17 cellular contexts compared by ENCODE assay signal in the genomic region with DNA sequence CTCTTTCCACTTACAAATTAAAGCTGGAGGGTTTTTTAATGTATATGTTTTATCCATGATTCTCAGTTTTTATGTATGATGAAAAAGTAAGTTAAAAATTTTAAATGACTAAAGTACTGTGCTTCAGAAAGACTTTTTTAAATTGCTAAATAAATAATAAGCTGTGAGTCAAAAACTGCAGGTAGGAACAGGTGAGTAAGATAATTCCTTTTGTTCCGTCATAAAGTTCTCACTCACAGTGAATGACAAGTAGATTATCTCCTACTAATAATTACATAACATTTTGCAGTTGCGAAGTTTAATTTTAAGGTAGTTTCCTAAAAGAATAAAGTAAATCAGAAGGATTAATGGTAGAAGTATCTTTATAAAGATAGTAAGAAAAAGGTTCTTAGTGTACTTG.
DNase-seq lines count a peak whose midpoint lies in the region; ATAC-seq and FAIRE-seq lines count a peak whose summit lies in the region.
"Had no signal": no experiment of that assay in that cellular context is flagged by ENCODE, and none has a peak within 500 bp of the region (broad histone marks: within the 10 kb centered on the region; RNA-seq: fewer than 3 reads in every experiment).

No MANE protein-coding gene starts in this region.

- CTCF ChIA-PET in T-cell (lab: Charles Lee) = interaction anchor here in 1 of 2 donors (0.8 to 2.1 kb wide), 6 partner anchors 11 to 119 kb away, joined by 3 to 5 read pairs (median 4); no protein-coding TSS in a partner anchor

- H3K4me1 ChIP-seq in CD4-positive, CD25-positive, alpha-beta regulatory T cell (ENCODE audit: control insufficient read depth, insufficient read depth, low read length, poor library complexity, severe bottlenecking) = peaks cover 97% of the 10 kb centered on the region
- H3K4me1 ChIP-seq: BE2C had no signal

- no peaks in the 10 kb centered on the region for H3K9me3 Mint-ChIP-seq in CD4-positive, CD25-positive, alpha-beta regulatory T cell
- no peaks in the 10 kb centered on the region for H3K9me3 Mint-ChIP-seq in T-cell

- peaks cover 21% of the 10 kb centered on the region for H3K36me3 Mint-ChIP-seq in CD4-positive, CD25-positive, alpha-beta regulatory T cell
- H3K36me3 Mint-ChIP-seq in T-cell = peaks cover 22% of the 10 kb centered on the region

- no peak for ATAC-seq in CD4-positive, CD25-positive, alpha-beta regulatory T cell (ENCODE audit: low read depth in 2 of 2)
- ATAC-seq in T-cell (replicated peaks in 1 of 4) (no peak), esophagus mucosa (peak; percentile 86), GM18858 (IDR thresholded peaks at IDR 0.05; ENCODE audit: unreplicated experiment) (no peak)

- no peak for DNase-seq in CD4-positive, CD25-positive, alpha-beta regulatory T cell
- no peak for DNase-seq in T-cell
- no peak for DNase-seq in mesenteric fat pad (ENCODE audit: low spot score)
- DNase-seq in activated CD4-positive, CD25-positive, alpha-beta regulatory T cell (lab: John Stamatoyannopoulos, UW) = no peak
- DNase-seq: BE2C, DMS 273 treated with DMSO at 0.1 percent for 48 hours, GF-D8, KBM-7, NCI-H1436 treated with DMSO at 0.1 percent for 48 hours, NCI-H2081, NCI-H510A, NCI-H774, PC-9 had no signal

- no peaks in the 10 kb centered on the region for H3K27me3 Mint-ChIP-seq in CD4-positive, CD25-positive, alpha-beta regulatory T cell
- H3K27me3 Mint-ChIP-seq in T-cell = no peaks in the 10 kb centered on the region

- POLR2A ChIA-PET in T-cell (lab: Charles Lee) = interaction anchor here (0.6 to 2.0 kb wide), 4 partner anchors 11 to 58 kb away, joined by 3 to 7 read pairs (median 4); no protein-coding TSS in a partner anchor

- no peaks in the 10 kb centered on the region for H3K27me3 ChIP-seq in CD4-positive, CD25-positive, alpha-beta regulatory T cell (ENCODE audit: control insufficient read depth, insufficient read depth, low read length)

- peak overlapping the region; percentile 27 to 70 (median 41) for H3K4me3 Mint-ChIP-seq in CD4-positive, CD25-positive, alpha-beta regulatory T cell
- peak overlapping the region in 1 of 3 donors; percentile 71 for H3K4me3 Mint-ChIP-seq in T-cell

- H3K27ac ChIP-seq in CD4-positive, CD25-positive, alpha-beta regulatory T cell (ENCODE audit: insufficient read depth, low read length, poor library complexity, severe bottlenecking) = peak overlapping the region; percentile 43
- H3K27ac ChIP-seq: PC-9 had no signal

- no peaks in the 10 kb centered on the region for H3K9me3 ChIP-seq in CD4-positive, CD25-positive, alpha-beta regulatory T cell (ENCODE audit: control insufficient read depth in 2 of 2, low read length in 2 of 2)
- H3K9me3 ChIP-seq: BE2C had no signal

- peaks cover 12% of the 10 kb centered on the region for H3K36me3 ChIP-seq in CD4-positive, CD25-positive, alpha-beta regulatory T cell (ENCODE audit: control insufficient read depth, insufficient read depth, low read length)
- H3K36me3 ChIP-seq: BE2C had no signal

- H3K4me1 Mint-ChIP-seq in CD4-positive, CD25-positive, alpha-beta regulatory T cell = peaks cover 64 to 86% (median 79%) of the 10 kb centered on the region in 4 donors
- peaks cover 12 to 90% (median 74%) of the 10 kb centered on the region in 3 donors for H3K4me1 Mint-ChIP-seq in T-cell

- no peak overlapping the region for H3K4me3 ChIP-seq in CD4-positive, CD25-positive, alpha-beta regulatory T cell (ENCODE audit: low read depth, low read length)
- H3K4me3 ChIP-seq: PC-9 had no signal

- FAIRE-seq in A204.1 (lab: Jason Lieb, UNC) = peak; percentile 56
- FAIRE-seq: H1 had no signal

- H3K27ac Mint-ChIP-seq in CD4-positive, CD25-positive, alpha-beta regulatory T cell = peak overlapping the region in 1 of 3 donors; percentile 86
- peak overlapping the region; percentile 86 to 95 for H3K27ac Mint-ChIP-seq in T-cell
